ENCODE assay signal across 18 cellular contexts in genomic region chr11:82936261-82936660, GRCh38.
"Had no signal": no experiment of that assay in that cellular context is flagged by ENCODE, and none has a peak within 500 bp of the region (broad histone marks: within the 10 kb centered on the region; RNA-seq: fewer than 3 reads in every experiment).

No MANE protein-coding gene starts in this region.

- DNase-seq: activated CD4-positive, alpha-beta T cell treated with anti-CD3 and anti-CD28 coated beads, Interleukin-2, amount 50 U/mL, for 1 hour; activated CD8-positive, alpha-beta memory T cell treated with anti-CD3 and anti-CD28 coated beads for 24 hours; activated naive CD4-positive, alpha-beta T cell; activated naive CD8-positive, alpha-beta T cell treated with anti-CD3 and anti-CD28 coated beads, Interleukin-2, amount 10 ng/mL, durations not matched to agents 7 days and 5 days; aorta; central memory CD4-positive, alpha-beta T cell; effector memory CD4-positive, alpha-beta T cell; foreskin melanocyte; heart left ventricle; left cardiac atrium; lower lobe of right lung; ovary; sigmoid colon; stimulated activated CD4-positive, alpha-beta T cell treated with anti-CD3 and anti-CD28 coated beads, Interleukin-12 subunit alpha, Interleukin-12 subunit beta, amount 100 ng/mL, for 4 hours; SW 1271; thyroid gland had no signal

- H3K4me1 ChIP-seq: heart left ventricle, lower lobe of right lung, sigmoid colon, SJSA1, thyroid gland had no signal

- ATAC-seq: heart left ventricle; left cardiac atrium; lower lobe of right lung; stimulated activated memory B cell treated with anti-CD40 and anti-IgM and Interleukin-4, amounts not matched to agents 10 μg/mL and 1 μg/mL and 100 μg/mL, for 72 hours had no signal

- H3K27me3 ChIP-seq: heart left ventricle, ovary, sigmoid colon, SJSA1, thyroid gland had no signal

- H3K36me3 ChIP-seq: heart left ventricle, lower lobe of right lung, ovary, sigmoid colon, SJSA1, thyroid gland had no signal

- H3K9me3 ChIP-seq: heart left ventricle, lower lobe of right lung, ovary, sigmoid colon, SJSA1, thyroid gland had no signal

- H3K4me3 ChIP-seq: heart left ventricle, lower lobe of right lung, ovary, sigmoid colon, SJSA1, thyroid gland had no signal

- H3K27ac ChIP-seq: heart left ventricle, lower lobe of right lung, ovary, sigmoid colon, SJSA1, thyroid gland had no signal
